In genomic region chr12:26239508-26240328, GRCh38 we compare ENCODE assay signal across 1 cellular context.
TF ChIP-seq lines count a peak whose summit lies in the region.

No MANE protein-coding gene starts in this region.

TF ChIP-seq in HepG2, 621 proteins besides CTCF, POLR2A, EP300 and RAD21 (continued from another document and continues in another):
- TF ChIP-seq BCLAF1 (IDR thresholded peaks at IDR 0.05) = no peak
- peak; percentile 94 for TF ChIP-seq SOX5 (CRISPR knock-in tag; IDR thresholded peaks at IDR 0.05; ENCODE audit: borderline replicate concordance)
- TF ChIP-seq NFE2L2 (IDR thresholded peaks at IDR 0.05; ENCODE audit: low read length) = no peak
- TF ChIP-seq ZBTB20 (CRISPR knock-in tag; IDR thresholded peaks at IDR 0.05; ENCODE audit: borderline replicate concordance, low read depth) = no peak
- no peak for TF ChIP-seq ZNF3 (CRISPR knock-in tag; IDR thresholded peaks at IDR 0.05)
- TF ChIP-seq FOSL1 (CRISPR knock-in tag; IDR thresholded peaks at IDR 0.05; ENCODE audit: borderline replicate concordance) = no peak
- TF ChIP-seq GFI1 (CRISPR knock-in tag; IDR thresholded peaks at IDR 0.05; ENCODE audit: borderline replicate concordance) = 0 out of 2 replicates have a peak, but pooled peaks have one; percentile 34
- no peak for TF ChIP-seq IRF9 (CRISPR knock-in tag; IDR thresholded peaks at IDR 0.05; ENCODE audit: borderline replicate concordance)
- no peak for TF ChIP-seq ZNF878 (CRISPR knock-in tag; IDR thresholded peaks at IDR 0.05)
- peak; percentile 47; the same call in 1 of the 2 replicates for TF ChIP-seq MIER2 (CRISPR knock-in tag; IDR thresholded peaks at IDR 0.05)
- TF ChIP-seq ZFP36 (IDR thresholded peaks at IDR 0.05; ENCODE audit: borderline replicate concordance, low read depth, low read length, partially characterized antibody) = no peak
- TF ChIP-seq ATM (IDR thresholded peaks at IDR 0.05; ENCODE audit: borderline replicate concordance) = no peak
- no peak for TF ChIP-seq HOXD1 (CRISPR knock-in tag; IDR thresholded peaks at IDR 0.05)
- TF ChIP-seq JUND (CRISPR knock-in tag; IDR thresholded peaks at IDR 0.05) = no peak
- TF ChIP-seq ZNF83 (CRISPR knock-in tag; IDR thresholded peaks at IDR 0.05; ENCODE audit: borderline replicate concordance) = no peak
- peak in 1 of 2 experiments; percentile 43; a peak in 1 of 4 replicates for TF ChIP-seq KLF16 (CRISPR knock-in tag; IDR thresholded peaks at IDR 0.05)
- peak; percentile 47; the same call in 1 of the 2 replicates for TF ChIP-seq CEBPB (IDR thresholded peaks at IDR 0.05; ENCODE audit: borderline replicate concordance, low read depth, low read length)
- peak; percentile 54; the same call in 1 of the 2 replicates for TF ChIP-seq NCOR1 (IDR thresholded peaks at IDR 0.05; ENCODE audit: borderline replicate concordance, low read length)
- TF ChIP-seq NCOA5 (CRISPR knock-in tag; IDR thresholded peaks at IDR 0.05) = no peak
- TF ChIP-seq ZNF766 (CRISPR knock-in tag; IDR thresholded peaks at IDR 0.05; ENCODE audit: borderline replicate concordance) = no peak
- TF ChIP-seq ZNF44 (CRISPR knock-in tag; IDR thresholded peaks at IDR 0.05) = no peak
- TF ChIP-seq ZKSCAN8 (CRISPR knock-in tag; IDR thresholded peaks at IDR 0.05; ENCODE audit: borderline replicate concordance) = peak; percentile 16; the same call in 1 of the 2 replicates
- TF ChIP-seq AKNA (CRISPR knock-in tag; IDR thresholded peaks at IDR 0.05; ENCODE audit: borderline replicate concordance) = no peak
- TF ChIP-seq RFXANK (CRISPR knock-in tag; IDR thresholded peaks at IDR 0.05) = no peak
- no peak for TF ChIP-seq CSRNP2 (CRISPR knock-in tag; conservative IDR thresholded peaks at IDR 0.05; ENCODE audit: low read depth)
- TF ChIP-seq ZBTB44 (CRISPR knock-in tag; IDR thresholded peaks at IDR 0.05) = no peak
- peak; percentile 2; the same call in 1 of the 2 replicates for TF ChIP-seq BCL6 (CRISPR knock-in tag; IDR thresholded peaks at IDR 0.05)
- TF ChIP-seq ZNF782 (CRISPR knock-in tag; IDR thresholded peaks at IDR 0.05; ENCODE audit: borderline replicate concordance) = no peak
- no peak for TF ChIP-seq NR3C1 (CRISPR knock-in tag; IDR thresholded peaks at IDR 0.05)
- TF ChIP-seq RORA (CRISPR knock-in tag; IDR thresholded peaks at IDR 0.05) = no peak
- TF ChIP-seq CBX5 (CRISPR knock-in tag; IDR thresholded peaks at IDR 0.05; ENCODE audit: borderline replicate concordance) = peak; percentile 45; the same call in 1 of the 2 replicates
- no peak for TF ChIP-seq ZNF816 (CRISPR knock-in tag; IDR thresholded peaks at IDR 0.05; ENCODE audit: borderline replicate concordance)
- TF ChIP-seq HIC2 (CRISPR knock-in tag; IDR thresholded peaks at IDR 0.05; ENCODE audit: low read depth) = no peak
- no peak for TF ChIP-seq ZNF775 (CRISPR knock-in tag; IDR thresholded peaks at IDR 0.05; ENCODE audit: borderline replicate concordance)
- no peak for TF ChIP-seq ZNF335 (CRISPR knock-in tag; IDR thresholded peaks at IDR 0.05)
- TF ChIP-seq ZNF792 (CRISPR knock-in tag; IDR thresholded peaks at IDR 0.05) = peak; percentile 27; the same call in 1 of the 2 replicates
- TF ChIP-seq NFKB2 (CRISPR knock-in tag; IDR thresholded peaks at IDR 0.05; ENCODE audit: borderline replicate concordance) = no peak
- TF ChIP-seq ZNF274 (CRISPR knock-in tag; IDR thresholded peaks at IDR 0.05) = no peak
- 0 out of 2 replicates have a peak, but pooled peaks have one; percentile 15 for TF ChIP-seq TARDBP (CRISPR knock-in tag; IDR thresholded peaks at IDR 0.05)
- TF ChIP-seq HMG20A (CRISPR knock-in tag; IDR thresholded peaks at IDR 0.05; ENCODE audit: borderline replicate concordance) = peak; percentile 57; the same call in 1 of the 2 replicates
- TF ChIP-seq ZNF549 (CRISPR knock-in tag; IDR thresholded peaks at IDR 0.05) = no peak
- TF ChIP-seq ZNF720 (CRISPR knock-in tag; IDR thresholded peaks at IDR 0.05) = no peak
- TF ChIP-seq THRA (CRISPR knock-in tag; IDR thresholded peaks at IDR 0.05; ENCODE audit: borderline replicate concordance) = peak; percentile 33; the same call in 1 of the 2 replicates
- TF ChIP-seq FOXA3 (CRISPR knock-in tag; IDR thresholded peaks at IDR 0.05) = peak; percentile 44; the same call in 1 of the 2 replicates
